In the genomic region with DNA sequence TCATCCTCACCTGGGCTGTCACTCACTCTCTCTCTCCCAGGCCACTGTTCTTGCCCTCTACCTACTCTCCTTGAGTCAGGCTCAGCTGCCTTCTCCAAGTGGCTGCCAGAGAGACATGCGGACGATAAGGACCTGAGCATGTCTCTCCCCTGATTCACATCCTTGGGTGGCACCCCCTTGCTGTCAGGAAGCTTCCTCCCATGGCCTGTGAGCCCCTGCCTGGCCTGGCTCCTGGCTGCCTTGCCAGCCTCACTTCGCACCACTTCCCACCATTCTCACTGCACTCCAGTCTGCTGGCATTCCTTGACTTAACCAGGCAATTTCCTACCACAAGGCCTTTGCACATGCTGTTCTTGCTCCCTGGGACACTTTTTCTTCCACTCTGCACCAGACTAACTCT, we compare ENCODE assay signal across 25 cellular contexts. TPM values are rescaled to one million over a fixed set of nuclear protein-coding genes. Genes with fewer than 3 reads are reported as not detected.
DNase-seq lines count a peak whose midpoint lies in the region; ATAC-seq, FAIRE-seq and TF ChIP-seq lines count a peak whose summit lies in the region.
"Had no signal": no experiment of that assay in that cellular context is flagged by ENCODE, and none has a peak within 500 bp of the region (broad histone marks: within the 10 kb centered on the region; RNA-seq: fewer than 3 reads in every experiment).

No MANE protein-coding gene starts in this region.

- ATAC-seq in RWPE2 (ENCODE audit: low read depth) (no peak; the same call in 2 of the 3 replicates), HG03108 (IDR thresholded peaks at IDR 0.05; ENCODE audit: unreplicated experiment) (no peak), GM21619 (IDR thresholded peaks at IDR 0.05; ENCODE audit: unreplicated experiment) (no peak)
- ATAC-seq: body of pancreas, left lung, mucosa of descending colon, right cardiac atrium, WTC11 had no signal

- TF ChIP-seq POLR2A in H54 (IDR thresholded peaks at IDR 0.05; ENCODE audit: low read depth, low read length), result peak; percentile 21; the same call in 1 of the 2 replicates
- no peak for TF ChIP-seq POLR2A in stomach (IDR thresholded peaks at IDR 0.05)

- H3K36me3 ChIP-seq in RWPE2 (ENCODE audit: low read depth) (no peaks in the 10 kb centered on the region), esophagus (ENCODE audit: control insufficient read depth in 2 of 2, insufficient read depth in 2 of 2, low read length in 1 of 2) (no peaks in the 10 kb centered on the region), stomach (no peaks in the 10 kb centered on the region)
- H3K36me3 ChIP-seq: left lung, SJCRH30 had no signal

- 57 to 92% methylated on average over 3 of the region's 3 CpGs for WGBS in esophagus, 2 donors
- 91 to 97% (median 96%) methylated on average over 3 of the region's 3 CpGs for WGBS in stomach, 5 donors

- H3K4me3 ChIP-seq in RWPE2 (ENCODE audit: severe bottlenecking), result no peak overlapping the region
- no peak overlapping the region for H3K4me3 ChIP-seq in esophagus (ENCODE audit: low read depth in 1 of 2, low read length in 2 of 2)
- H3K4me3 ChIP-seq in stomach, result no peak overlapping the region
- H3K4me3 ChIP-seq: body of pancreas, left lung, mucosa of descending colon, SJCRH30 had no signal

- no peak for FAIRE-seq in H54 (lab: Jason Lieb, UNC)

- H3K4me1 ChIP-seq in RWPE2 (ENCODE audit: insufficient read depth, poor library complexity, severe bottlenecking) (peaks cover 42% of the 10 kb centered on the region), esophagus (ENCODE audit: control insufficient read depth in 2 of 2, insufficient read depth in 2 of 2, low read length in 1 of 2) (peaks cover 11 to 30% of the 10 kb centered on the region in 2 donors), stomach (peaks cover 12 to 49% (median 40%) of the 10 kb centered on the region in 4 donors)
- H3K4me1 ChIP-seq: SJCRH30 had no signal

- H3K27ac ChIP-seq in RWPE2 (ENCODE audit: poor library complexity, severe bottlenecking) (peak overlapping the region; percentile 94), esophagus (ENCODE audit: low read depth in 2 of 2, low read length in 1 of 2) (peak overlapping the region; percentile 80 to 94), stomach (peak overlapping the region in 3 of 5 donors; percentile 17 to 86 (median 46))
- H3K27ac ChIP-seq: body of pancreas, left lung, SJCRH30 had no signal

- H3K9me3 ChIP-seq in RWPE2 (ENCODE audit: severe bottlenecking), result no peaks in the 10 kb centered on the region
- H3K9me3 ChIP-seq in esophagus (ENCODE audit: control insufficient read depth in 2 of 2, insufficient read depth in 1 of 2, low read depth in 1 of 2, low read length in 1 of 2), result no peaks in the 10 kb centered on the region
- no peaks in the 10 kb centered on the region for H3K9me3 ChIP-seq in stomach
- H3K9me3 ChIP-seq: body of pancreas, left lung, mucosa of descending colon, SJCRH30 had no signal

- H3K27me3 ChIP-seq in RWPE2 (ENCODE audit: insufficient read depth, poor library complexity, severe bottlenecking) (no peaks in the 10 kb centered on the region), esophagus (ENCODE audit: control insufficient read depth in 1 of 2, insufficient read depth in 2 of 2, low read length in 2 of 2) (no peaks in the 10 kb centered on the region), stomach (no peaks in the 10 kb centered on the region)
- H3K27me3 ChIP-seq: body of pancreas, left lung had no signal

- DNase-seq in H54 (ENCODE audit: insufficient read length, low spot score) (no peak), RWPE2 (ENCODE audit: low spot score) (no peak), stomach (no peak), AG20443 (ENCODE audit: low spot score) (no peak)
- DNase-seq: activated CD4-positive, alpha-beta memory T cell treated with anti-CD3 and anti-CD28 coated beads, Interleukin-2, amount 10 ng/mL, durations not matched to agents 7 days and 5 days; activated T-cell treated with anti-CD3 and anti-CD28 coated beads, Interleukin-2, amount 50 U/mL, for 24 hours; body of pancreas; erythroblast; GOT3; left lung; MM.1S; mucosa of descending colon; NCI-H1694 treated with DMSO at 0.1 percent for 48 hours; NCI-H774; OCI-M1; SJCRH30; stimulated activated CD4-positive, alpha-beta T cell treated with anti-CD3 and anti-CD28 coated beads, Interleukin-15, amount 100 ng/mL, for 24 hours had no signal

- TF ChIP-seq CTCF in RWPE2 (IDR thresholded peaks at IDR 0.05; ENCODE audit: poor library complexity, severe bottlenecking) (no peak), stomach (IDR thresholded peaks at IDR 0.05) (no peak)

- intact Hi-C loops in stomach (cut with DNase I; ENCODE audit: low total_unique reads), result loop anchor here (10.0 kb wide), 1 partner anchor 96 kb away; no protein-coding TSS in a partner anchor

- no peak for TF ChIP-seq EP300 in stomach (IDR thresholded peaks at IDR 0.05)

RNA-seq across cellular contexts. Expression of a gene that starts 2.7 kb away (rescaled TPM):
- polyA plus RNA-seq in esophagus (100 to 1,000 TPM; 202 to 673 TPM), stomach (100 to 1,000 TPM in 2 of 3 donors, 10 to 100 TPM in 1; 31.0 to 332 (median 102) TPM)
- 100 to 1,000 TPM in 3 of 5 donors, 10 to 100 TPM in 1, 1 to 10 TPM in 1; 5.8 to 689 (median 187) TPM for total RNA-seq in stomach
- total RNA-seq: activated CD4-positive, alpha-beta memory T cell treated with anti-CD3 and anti-CD28 coated beads, Interleukin-2, amount 10 ng/mL, durations not matched to agents 7 days and 5 days; glomerular endothelial cell; SJCRH30; T-helper 2 cell treated with Interferon-gamma antibody and Interleukin-4, amounts not matched to agents 100 ng/mL and 5 ng/mL, for 36 hours had no signal

RNA-seq across cellular contexts. Expression of a gene that starts 34.5 kb away (rescaled TPM):
- 1 to 10 TPM; 1.1 to 2.7 TPM for polyA plus RNA-seq in esophagus
- total RNA-seq in stomach, result not detected
- under 1 TPM in 1 of 3 donors, not detected in 2; 0.78 TPM for polyA plus RNA-seq in stomach
- total RNA-seq: activated CD4-positive, alpha-beta memory T cell treated with anti-CD3 and anti-CD28 coated beads, Interleukin-2, amount 10 ng/mL, durations not matched to agents 7 days and 5 days; dermis microvascular lymphatic vessel endothelial cell; glomerular endothelial cell; left lung; right cardiac atrium; SJCRH30; T-helper 2 cell treated with Interferon-gamma antibody and Interleukin-4, amounts not matched to agents 100 ng/mL and 5 ng/mL, for 36 hours; WTC11 had no signal
- polyA plus RNA-seq: right cardiac atrium had no signal
